In the genomic region with DNA sequence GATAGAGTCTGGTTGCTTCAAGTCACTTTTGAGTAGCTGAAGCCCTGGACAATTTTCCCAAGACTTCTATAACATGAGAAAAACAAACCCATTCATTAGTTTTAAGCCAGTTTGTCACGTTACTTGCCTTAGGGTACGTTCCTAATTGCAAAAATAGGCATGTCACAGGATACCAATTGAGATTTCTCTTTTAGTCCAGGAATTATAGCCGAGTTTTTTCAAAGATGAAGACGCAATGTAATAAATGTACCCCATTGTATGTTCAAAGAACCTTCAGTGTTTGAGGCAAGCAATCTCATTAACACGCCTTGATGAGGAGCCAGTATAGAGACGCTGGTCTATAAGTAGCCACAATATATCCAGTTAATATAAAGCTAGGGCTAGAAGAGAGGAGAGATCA, we compare ENCODE assay signal across 16 cellular contexts.
DNase-seq lines count a peak whose midpoint lies in the region; ATAC-seq and TF ChIP-seq lines count a peak whose summit lies in the region.
"Had no signal": no experiment of that assay in that cellular context is flagged by ENCODE, and none has a peak within 500 bp of the region (broad histone marks: within the 10 kb centered on the region; RNA-seq: fewer than 3 reads in every experiment).

No MANE protein-coding gene starts in this region.

- intact Hi-C loops in CD4-positive, alpha-beta T cell (cut with DNase I, micrococcal nuclease) = loop anchor here (2.0 to 10.0 kb wide), 2 partner anchors 15 to 513 kb away; no protein-coding TSS in a partner anchor

- no peak overlapping the region for H3K4me3 ChIP-seq in H7 (ENCODE audit: insufficient read depth, low read depth, low read length)
- H3K4me3 ChIP-seq: BLaER1 had no signal

- no peaks in the 10 kb centered on the region for H3K9me3 ChIP-seq in CD4-positive, alpha-beta T cell (ENCODE audit: control insufficient read depth, low read length)
- H3K9me3 ChIP-seq: BLaER1, Caco-2 had no signal

- DNase-seq in CD4-positive, alpha-beta T cell = no peak
- DNase-seq in RPMI7951 (ENCODE audit: low read depth) (peak; percentile 4), H7 (no peak)
- no peak for DNase-seq in stimulated activated naive CD8-positive, alpha-beta T cell treated with anti-CD3 and anti-CD28 coated beads, Interleukin-15, amount 100 ng/mL, for 72 hours
- no peak for DNase-seq in activated CD4-positive, alpha-beta T cell treated with anti-CD3 and anti-CD28 coated beads, Interleukin-2, amount 10 ng/mL, durations not matched to agents 7 days and 5 days
- DNase-seq: Caco-2; CD4-positive, CD25-positive, alpha-beta regulatory T cell; DMS153; DND-41; GOT3; HCEC 1CT had no signal

- H3K4me3 Mint-ChIP-seq in CD4-positive, alpha-beta T cell = no peak overlapping the region
- H3K4me3 Mint-ChIP-seq in activated T-helper 17 cell treated with anti-CD3 and anti-CD28 coated beads, Interleukin-2, amount 50 U/mL, for 72 hours = no peak overlapping the region
- no peak overlapping the region for H3K4me3 Mint-ChIP-seq in stimulated activated naive CD8-positive, alpha-beta T cell treated with anti-CD3 and anti-CD28 coated beads, Interleukin-15, amount 100 ng/mL, for 72 hours
- no peak overlapping the region for H3K4me3 Mint-ChIP-seq in activated CD4-positive, alpha-beta T cell treated with anti-CD3 and anti-CD28 coated beads, Interleukin-2, amount 10 ng/mL, durations not matched to agents 7 days and 5 days
- H3K4me3 Mint-ChIP-seq: B cell; CD4-positive, CD25-positive, alpha-beta regulatory T cell had no signal

- peaks cover 86% of the 10 kb centered on the region for H3K36me3 Mint-ChIP-seq in CD4-positive, alpha-beta T cell (ENCODE audit: low read depth)
- H3K36me3 Mint-ChIP-seq in activated T-helper 17 cell treated with anti-CD3 and anti-CD28 coated beads, Interleukin-2, amount 50 U/mL, for 72 hours (ENCODE audit: low read depth) = peaks cover 85% of the 10 kb centered on the region
- H3K36me3 Mint-ChIP-seq in activated CD4-positive, alpha-beta T cell treated with anti-CD3 and anti-CD28 coated beads, Interleukin-2, amount 10 ng/mL, durations not matched to agents 7 days and 5 days (ENCODE audit: low read depth) = peaks cover 59% of the 10 kb centered on the region

- peaks cover 81% of the 10 kb centered on the region for H3K4me1 Mint-ChIP-seq in CD4-positive, alpha-beta T cell (ENCODE audit: low read depth)
- H3K4me1 Mint-ChIP-seq in activated T-helper 17 cell treated with anti-CD3 and anti-CD28 coated beads, Interleukin-2, amount 50 U/mL, for 72 hours = peaks cover 37% of the 10 kb centered on the region
- peaks cover 32% of the 10 kb centered on the region for H3K4me1 Mint-ChIP-seq in stimulated activated naive CD8-positive, alpha-beta T cell treated with anti-CD3 and anti-CD28 coated beads, Interleukin-15, amount 100 ng/mL, for 72 hours
- peaks cover 40% of the 10 kb centered on the region for H3K4me1 Mint-ChIP-seq in activated CD4-positive, alpha-beta T cell treated with anti-CD3 and anti-CD28 coated beads, Interleukin-2, amount 10 ng/mL, durations not matched to agents 7 days and 5 days
- H3K4me1 Mint-ChIP-seq: B cell had no signal

- no peaks in the 10 kb centered on the region for H3K36me3 ChIP-seq in H7 (replicated peaks; ENCODE audit: control insufficient read depth, insufficient read depth, low read length)
- H3K36me3 ChIP-seq: BLaER1 had no signal

- no peak for TF ChIP-seq CTCF in CD4-positive, alpha-beta T cell (IDR thresholded peaks at IDR 0.05)

- peak overlapping the region; percentile 24 for H3K27ac Mint-ChIP-seq in CD4-positive, alpha-beta T cell
- peak overlapping the region; percentile 59 for H3K27ac Mint-ChIP-seq in activated T-helper 17 cell treated with anti-CD3 and anti-CD28 coated beads, Interleukin-2, amount 50 U/mL, for 72 hours
- H3K27ac Mint-ChIP-seq in stimulated activated naive CD8-positive, alpha-beta T cell treated with anti-CD3 and anti-CD28 coated beads, Interleukin-15, amount 100 ng/mL, for 72 hours = no peak overlapping the region
- H3K27ac Mint-ChIP-seq in activated CD4-positive, alpha-beta T cell treated with anti-CD3 and anti-CD28 coated beads, Interleukin-2, amount 10 ng/mL, durations not matched to agents 7 days and 5 days = no peak overlapping the region
- H3K27ac Mint-ChIP-seq: B cell; CD4-positive, CD25-positive, alpha-beta regulatory T cell had no signal

- H3K27ac ChIP-seq in CD4-positive, alpha-beta T cell (ENCODE audit: low read depth, low read length) = no peak overlapping the region
- H3K27ac ChIP-seq: 22Rv1, BLaER1, C4-2B had no signal

- CTCF ChIA-PET in CD4-positive, alpha-beta T cell (lab: Charles Lee) = no interaction called here
- CTCF ChIA-PET in activated CD4-positive, alpha-beta T cell treated with anti-CD3 and anti-CD28 coated beads, Interleukin-2, amount 10 ng/mL, durations not matched to agents 7 days and 5 days (lab: Charles Lee) = interaction anchor here (0.8 kb wide), 1 partner anchor 15 kb away, joined by 3 read pairs; no protein-coding TSS in a partner anchor

- ATAC-seq in CD4-positive, alpha-beta T cell (ENCODE audit: poor library complexity) = no peak
- ATAC-seq in activated T-helper 17 cell treated with anti-CD3 and anti-CD28 coated beads, Interleukin-2, amount 50 U/mL, for 72 hours (replicated peaks) = no peak
- no peak for ATAC-seq in stimulated activated naive CD8-positive, alpha-beta T cell treated with anti-CD3 and anti-CD28 coated beads, Interleukin-15, amount 100 ng/mL, for 72 hours

- H3K27me3 Mint-ChIP-seq in CD4-positive, alpha-beta T cell = no peaks in the 10 kb centered on the region
- H3K27me3 Mint-ChIP-seq in activated T-helper 17 cell treated with anti-CD3 and anti-CD28 coated beads, Interleukin-2, amount 50 U/mL, for 72 hours = no peaks in the 10 kb centered on the region
- H3K27me3 Mint-ChIP-seq in stimulated activated naive CD8-positive, alpha-beta T cell treated with anti-CD3 and anti-CD28 coated beads, Interleukin-15, amount 100 ng/mL, for 72 hours = no peaks in the 10 kb centered on the region
- H3K27me3 Mint-ChIP-seq in activated CD4-positive, alpha-beta T cell treated with anti-CD3 and anti-CD28 coated beads, Interleukin-2, amount 10 ng/mL, durations not matched to agents 7 days and 5 days = no peaks in the 10 kb centered on the region
- H3K27me3 Mint-ChIP-seq: B cell; CD4-positive, CD25-positive, alpha-beta regulatory T cell had no signal

- H3K9me3 Mint-ChIP-seq in CD4-positive, alpha-beta T cell = no peaks in the 10 kb centered on the region
- no peaks in the 10 kb centered on the region for H3K9me3 Mint-ChIP-seq in activated T-helper 17 cell treated with anti-CD3 and anti-CD28 coated beads, Interleukin-2, amount 50 U/mL, for 72 hours
- H3K9me3 Mint-ChIP-seq in stimulated activated naive CD8-positive, alpha-beta T cell treated with anti-CD3 and anti-CD28 coated beads, Interleukin-15, amount 100 ng/mL, for 72 hours = no peaks in the 10 kb centered on the region
- no peaks in the 10 kb centered on the region for H3K9me3 Mint-ChIP-seq in activated CD4-positive, alpha-beta T cell treated with anti-CD3 and anti-CD28 coated beads, Interleukin-2, amount 10 ng/mL, durations not matched to agents 7 days and 5 days
- H3K9me3 Mint-ChIP-seq: CD4-positive, CD25-positive, alpha-beta regulatory T cell had no signal

- H3K27me3 ChIP-seq in CD4-positive, alpha-beta T cell (ENCODE audit: control insufficient read depth, insufficient read depth, low read length) = no peaks in the 10 kb centered on the region
- no peaks in the 10 kb centered on the region for H3K27me3 ChIP-seq in H7 (ENCODE audit: control insufficient read depth, insufficient read depth, low read length)
- H3K27me3 ChIP-seq: BLaER1 had no signal

- POLR2A ChIA-PET in CD4-positive, alpha-beta T cell (lab: Charles Lee) = interaction anchor here (0.7 to 1.3 kb wide), 2 partner anchors 14 to 376 kb away, joined by 3 to 4 read pairs; no protein-coding TSS in a partner anchor
- POLR2A ChIA-PET in activated CD4-positive, alpha-beta T cell treated with anti-CD3 and anti-CD28 coated beads, Interleukin-2, amount 10 ng/mL, durations not matched to agents 7 days and 5 days (lab: Charles Lee) = no interaction called here

Comparison
In these comparisons a context has a peak if more than half of its experiments do, and no peak if none do; other contexts are left out.
1. H3K27ac Mint-ChIP-seq: peak in CD4-positive, alpha-beta T cell (single experiment) and activated T-helper 17 cell treated with anti-CD3 and anti-CD28 coated beads, Interleukin-2, amount 50 U/mL, for 72 hours (single experiment); none in stimulated activated naive CD8-positive, alpha-beta T cell treated with anti-CD3 and anti-CD28 coated beads, Interleukin-15, amount 100 ng/mL, for 72 hours (0 of 2) and activated CD4-positive, alpha-beta T cell treated with anti-CD3 and anti-CD28 coated beads, Interleukin-2, amount 10 ng/mL, durations not matched to agents 7 days and 5 days (single experiment).